18 cellular contexts compared by ENCODE assay signal in the genomic region with DNA sequence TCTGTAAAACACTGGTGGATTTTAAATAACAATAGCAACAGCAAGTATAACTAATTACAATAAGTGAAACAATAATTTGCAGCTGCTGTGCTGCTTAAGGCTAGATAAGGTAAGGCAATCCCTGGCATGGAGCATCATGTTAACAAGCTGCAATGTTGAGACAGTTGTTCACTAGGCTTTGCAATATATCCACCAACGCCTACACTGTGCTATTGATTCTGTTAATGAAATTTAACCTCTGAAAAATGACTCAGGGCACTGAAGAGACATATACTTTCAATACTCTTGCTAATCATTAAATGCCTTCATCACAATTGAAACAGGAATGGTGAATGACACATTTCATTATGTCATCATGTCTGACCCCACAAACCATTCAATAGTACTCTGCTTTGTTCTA.
"Had no signal": no experiment of that assay in that cellular context is flagged by ENCODE, and none has a peak within 500 bp of the region (broad histone marks: within the 10 kb centered on the region; RNA-seq: fewer than 3 reads in every experiment).

No MANE protein-coding gene starts in this region.

- H3K27me3 ChIP-seq: body of pancreas, colonic mucosa, hepatocyte, spleen, upper lobe of left lung had no signal

- DNase-seq: activated CD4-positive, alpha-beta memory T cell treated with anti-CD3 and anti-CD28 coated beads, Interleukin-2, amount 10 ng/mL, durations not matched to agents 7 days and 5 days; activated CD4-positive, CD25-positive, alpha-beta regulatory T cell treated with anti-CD3 and anti-CD28 coated beads, Interleukin-2, amount 50 U/mL, for 72 hours; activated gamma-delta T cell; activated T-cell treated with anti-CD3 and anti-CD28 coated beads, Interleukin-2, amount 50 U/mL, for 48 hours; amniotic stem cell; body of pancreas; central memory CD4-positive, alpha-beta T cell; colonic mucosa; islet precursor cell; mammary epithelial cell; spleen; stimulated activated naive CD8-positive, alpha-beta T cell treated with anti-CD3 and anti-CD28 coated beads, Interleukin-15, amount 100 ng/mL, for 72 hours; upper lobe of left lung had no signal

- H3K9me3 Mint-ChIP-seq: activated CD4-positive, alpha-beta memory T cell treated with anti-CD3 and anti-CD28 coated beads, Interleukin-2, amount 10 ng/mL, durations not matched to agents 7 days and 5 days; stimulated activated naive CD8-positive, alpha-beta T cell treated with anti-CD3 and anti-CD28 coated beads, Interleukin-15, amount 100 ng/mL, for 72 hours had no signal

- H3K36me3 Mint-ChIP-seq: activated naive CD8-positive, alpha-beta T cell had no signal

- H3K4me3 Mint-ChIP-seq: activated CD4-positive, alpha-beta memory T cell treated with anti-CD3 and anti-CD28 coated beads, Interleukin-2, amount 10 ng/mL, durations not matched to agents 7 days and 5 days; activated naive CD8-positive, alpha-beta T cell; neural crest cell; stimulated activated naive CD8-positive, alpha-beta T cell treated with anti-CD3 and anti-CD28 coated beads, Interleukin-15, amount 100 ng/mL, for 72 hours had no signal

- H3K9me3 ChIP-seq: body of pancreas, colonic mucosa, spleen, upper lobe of left lung had no signal

- H3K4me2 ChIP-seq: hepatocyte had no signal

- H3K27me3 Mint-ChIP-seq: stimulated activated naive CD8-positive, alpha-beta T cell treated with anti-CD3 and anti-CD28 coated beads, Interleukin-15, amount 100 ng/mL, for 72 hours had no signal

- H3K4me3 ChIP-seq: body of pancreas, colonic mucosa, hepatocyte, spleen, upper lobe of left lung had no signal

- ATAC-seq: body of pancreas; left lobe of liver; sciatic nerve; stimulated activated naive CD8-positive, alpha-beta T cell treated with anti-CD3 and anti-CD28 coated beads, Interleukin-15, amount 100 ng/mL, for 72 hours had no signal

- H2AFZ ChIP-seq: hepatocyte had no signal

- H3K4me1 ChIP-seq: body of pancreas, colonic mucosa, spleen, upper lobe of left lung had no signal

- H3K4me1 Mint-ChIP-seq: activated CD4-positive, alpha-beta memory T cell treated with anti-CD3 and anti-CD28 coated beads, Interleukin-2, amount 10 ng/mL, durations not matched to agents 7 days and 5 days; stimulated activated naive CD8-positive, alpha-beta T cell treated with anti-CD3 and anti-CD28 coated beads, Interleukin-15, amount 100 ng/mL, for 72 hours had no signal

- H3K36me3 ChIP-seq: colonic mucosa, spleen, upper lobe of left lung had no signal

- H3K27ac ChIP-seq: body of pancreas, colonic mucosa, hepatocyte, spleen, upper lobe of left lung had no signal

- H3K27ac Mint-ChIP-seq: activated CD4-positive, alpha-beta memory T cell treated with anti-CD3 and anti-CD28 coated beads, Interleukin-2, amount 10 ng/mL, durations not matched to agents 7 days and 5 days; activated naive CD8-positive, alpha-beta T cell; stimulated activated naive CD8-positive, alpha-beta T cell treated with anti-CD3 and anti-CD28 coated beads, Interleukin-15, amount 100 ng/mL, for 72 hours had no signal
